ENCODE assay signal across 8 cellular contexts in the genomic region with DNA sequence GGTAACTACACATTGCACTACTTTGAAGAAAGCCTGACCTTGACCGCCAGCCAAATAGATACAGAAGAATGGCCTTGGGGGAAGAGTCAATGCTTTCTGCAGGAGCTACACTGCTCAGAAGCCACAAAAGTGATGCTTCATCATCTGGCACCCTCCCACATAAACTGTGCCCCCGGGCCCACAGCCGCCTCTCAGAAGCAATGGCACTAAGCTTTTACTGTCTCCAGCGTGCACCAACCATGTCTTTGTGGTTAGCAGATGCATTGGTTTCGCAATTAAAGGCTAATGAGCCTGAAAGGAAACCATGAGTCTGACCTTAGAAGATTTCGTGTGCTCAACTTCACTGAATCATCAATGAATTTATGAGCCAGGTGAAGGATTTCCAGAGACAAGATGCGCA.
DNase-seq lines count a peak whose midpoint lies in the region; ATAC-seq and TF ChIP-seq lines count a peak whose summit lies in the region.

No MANE protein-coding gene starts in this region.

- peak; percentile 96 for DNase-seq in AML-193 (lab: John Stamatoyannopoulos, UW)
- DNase-seq in HK-2 (ENCODE audit: unreplicated experiment) = peak; percentile 55
- peak; percentile 45 for DNase-seq in activated CD4-positive, alpha-beta T cell treated with anti-CD3 and anti-CD28 coated beads for 1 hour
- peak; percentile 99 for DNase-seq in epithelial cell of esophagus (ENCODE audit: low read depth)
- DNase-seq in stimulated activated naive B cell treated with anti-CD40 and anti-IgM and Interleukin-4, amounts not matched to agents 10 μg/mL and 1 μg/mL and 100 μg/mL, for 72 hours = peak; percentile 72
- no peak for DNase-seq in DMS53 (lab: John Stamatoyannopoulos, UW)
- no peak for DNase-seq in NCI-H2171 (lab: John Stamatoyannopoulos, UW)

- peak; percentile 80 for ATAC-seq in GM21390 (IDR thresholded peaks at IDR 0.05; ENCODE audit: unreplicated experiment)
- ATAC-seq in stimulated activated naive B cell treated with anti-CD40 and anti-IgM and Interleukin-4, amounts not matched to agents 10 μg/mL and 1 μg/mL and 100 μg/mL, for 72 hours (replicated peaks) = peak; percentile 86 to 92

- no peak overlapping the region for H3K4me3 Mint-ChIP-seq in stimulated activated naive B cell treated with anti-CD40 and anti-IgM and Interleukin-4, amounts not matched to agents 10 μg/mL and 1 μg/mL and 100 μg/mL, for 72 hours

- peaks cover 6 to 7% of the 10 kb centered on the region in 2 donors for H3K9me3 Mint-ChIP-seq in stimulated activated naive B cell treated with anti-CD40 and anti-IgM and Interleukin-4, amounts not matched to agents 10 μg/mL and 1 μg/mL and 100 μg/mL, for 72 hours

- TF ChIP-seq CTCF in epithelial cell of esophagus (IDR thresholded peaks at IDR 0.05; ENCODE audit: insufficient read depth, low read depth, low read length, missing control alignments) = no peak

- H3K36me3 Mint-ChIP-seq in stimulated activated naive B cell treated with anti-CD40 and anti-IgM and Interleukin-4, amounts not matched to agents 10 μg/mL and 1 μg/mL and 100 μg/mL, for 72 hours = peaks cover 2 to 4% of the 10 kb centered on the region in 2 donors

- no peak overlapping the region for H3K4me3 ChIP-seq in epithelial cell of esophagus (ENCODE audit: low read length)

- H3K27ac Mint-ChIP-seq in stimulated activated naive B cell treated with anti-CD40 and anti-IgM and Interleukin-4, amounts not matched to agents 10 μg/mL and 1 μg/mL and 100 μg/mL, for 72 hours = no peak overlapping the region

- peaks cover 46% of the 10 kb centered on the region in 2 donors for H3K4me1 Mint-ChIP-seq in stimulated activated naive B cell treated with anti-CD40 and anti-IgM and Interleukin-4, amounts not matched to agents 10 μg/mL and 1 μg/mL and 100 μg/mL, for 72 hours

- H3K27me3 Mint-ChIP-seq in stimulated activated naive B cell treated with anti-CD40 and anti-IgM and Interleukin-4, amounts not matched to agents 10 μg/mL and 1 μg/mL and 100 μg/mL, for 72 hours = peaks cover 29 to 33% of the 10 kb centered on the region in 2 donors

Comparison
In these comparisons a context has a peak if more than half of its experiments do, and no peak if none do; other contexts are left out.
1. DNase-seq: peak in AML-193 (2 of 2), HK-2 (single experiment), activated CD4-positive, alpha-beta T cell treated with anti-CD3 and anti-CD28 coated beads for 1 hour (single experiment), epithelial cell of esophagus (single experiment) and stimulated activated naive B cell treated with anti-CD40 and anti-IgM and Interleukin-4, amounts not matched to agents 10 μg/mL and 1 μg/mL and 100 μg/mL, for 72 hours (single experiment); none in DMS53 (single experiment) and NCI-H2171 (single experiment).